Comparison of ENCODE assay signal across 1 cellular context in the genomic region with DNA sequence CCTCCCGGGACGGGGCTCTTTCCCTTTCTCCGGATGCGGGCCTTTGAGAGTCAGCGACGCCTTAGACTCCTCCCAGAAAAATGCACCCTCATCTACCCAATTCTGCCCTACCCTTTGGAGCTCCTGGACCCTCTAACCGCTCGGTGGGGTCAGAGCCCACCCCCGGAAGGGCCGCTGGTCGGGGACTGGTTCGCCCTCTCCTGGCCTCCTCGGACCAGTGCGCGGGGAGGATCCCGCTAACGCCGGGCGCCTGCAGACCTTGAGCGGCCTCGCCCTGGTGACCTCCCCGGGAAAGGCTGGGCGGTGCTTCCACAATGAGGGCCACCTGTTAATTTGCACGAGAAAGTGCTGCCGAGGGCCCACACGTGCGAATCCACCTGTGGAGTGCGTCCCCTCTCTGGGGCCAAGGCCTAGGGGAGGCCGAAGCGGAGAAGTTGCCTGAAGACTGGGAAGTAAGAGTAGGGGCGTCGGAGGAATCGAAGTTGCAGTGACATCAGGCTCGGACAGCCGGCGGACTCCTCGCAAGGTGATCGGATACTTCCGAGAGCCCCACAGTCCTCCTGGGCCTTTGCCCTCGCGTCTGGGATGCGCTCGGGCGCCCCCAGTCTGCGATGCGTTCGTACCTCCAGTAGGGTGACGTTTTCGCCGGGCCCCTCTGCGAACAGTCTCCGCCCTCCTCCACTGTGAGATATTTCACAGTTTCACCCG.
TF ChIP-seq lines count a peak whose summit lies in the region.

No MANE protein-coding gene starts in this region.

TF ChIP-seq in HepG2, 621 proteins besides CTCF, POLR2A, EP300 and RAD21 (continued from another document):
- TF ChIP-seq ZNF530 (CRISPR knock-in tag; IDR thresholded peaks at IDR 0.05; ENCODE audit: low read depth) = no peak
- TF ChIP-seq ZNF7 (CRISPR knock-in tag; IDR thresholded peaks at IDR 0.05) = no peak
- TF ChIP-seq, protein P1, sequence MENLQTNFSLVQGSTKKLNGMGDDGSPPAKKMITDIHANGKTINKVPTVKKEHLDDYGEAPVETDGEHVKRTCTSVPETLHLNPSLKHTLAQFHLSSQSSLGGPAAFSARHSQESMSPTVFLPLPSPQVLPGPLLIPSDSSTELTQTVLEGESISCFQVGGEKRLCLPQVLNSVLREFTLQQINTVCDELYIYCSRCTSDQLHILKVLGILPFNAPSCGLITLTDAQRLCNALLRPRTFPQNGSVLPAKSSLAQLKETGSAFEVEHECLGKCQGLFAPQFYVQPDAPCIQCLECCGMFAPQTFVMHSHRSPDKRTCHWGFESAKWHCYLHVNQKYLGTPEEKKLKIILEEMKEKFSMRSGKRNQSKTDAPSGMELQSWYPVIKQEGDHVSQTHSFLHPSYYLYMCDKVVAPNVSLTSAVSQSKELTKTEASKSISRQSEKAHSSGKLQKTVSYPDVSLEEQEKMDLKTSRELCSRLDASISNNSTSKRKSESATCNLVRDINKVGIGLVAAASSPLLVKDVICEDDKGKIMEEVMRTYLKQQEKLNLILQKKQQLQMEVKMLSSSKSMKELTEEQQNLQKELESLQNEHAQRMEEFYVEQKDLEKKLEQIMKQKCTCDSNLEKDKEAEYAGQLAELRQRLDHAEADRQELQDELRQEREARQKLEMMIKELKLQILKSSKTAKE (CRISPR knock-in tag; IDR thresholded peaks at IDR 0.05; ENCODE audit: borderline replicate concordance) = no peak
- TF ChIP-seq DMAP1 (CRISPR knock-in tag; IDR thresholded peaks at IDR 0.05) = no peak
- TF ChIP-seq ZNF432 (CRISPR knock-in tag; IDR thresholded peaks at IDR 0.05; ENCODE audit: borderline replicate concordance) = no peak
